Comparison of ENCODE assay signal across 21 cellular contexts in the genomic region with DNA sequence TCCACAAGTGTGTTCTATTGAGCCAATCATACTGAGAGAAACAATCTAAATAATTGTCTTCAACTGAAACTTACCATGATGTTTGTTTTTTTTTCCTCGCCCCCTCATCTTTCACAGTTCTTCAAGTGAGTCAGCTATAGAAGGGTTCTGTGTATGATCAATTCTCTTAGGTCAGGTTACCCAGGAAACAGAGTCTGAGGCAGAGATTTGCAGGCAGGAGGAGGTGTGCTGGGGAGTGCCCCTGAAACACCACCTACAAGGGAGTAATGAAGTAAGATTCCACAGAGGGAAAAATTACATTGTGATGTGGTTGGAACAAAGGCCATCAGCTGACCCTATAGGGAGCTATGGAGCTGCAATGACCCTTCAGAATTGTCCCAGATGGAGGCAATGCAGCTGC.
"Had no signal": no experiment of that assay in that cellular context is flagged by ENCODE, and none has a peak within 500 bp of the region (broad histone marks: within the 10 kb centered on the region; RNA-seq: fewer than 3 reads in every experiment).

No MANE protein-coding gene starts in this region.

- H3K27ac Mint-ChIP-seq: activated naive CD4-positive, alpha-beta T cell treated with anti-CD3 and anti-CD28 coated beads for 36 hours; activated naive CD8-positive, alpha-beta T cell treated with anti-CD3 and anti-CD28 coated beads, Interleukin-2, amount 10 ng/mL, durations not matched to agents 7 days and 5 days; nephron progenitor cell; progenitor cell of endocrine pancreas had no signal

- H3K4me3 ChIP-seq: esophagus muscularis mucosa, heart left ventricle, mucosa of descending colon, testis, vagina had no signal

- H3K9me3 Mint-ChIP-seq: nephron progenitor cell had no signal

- H3K4me3 Mint-ChIP-seq: activated naive CD4-positive, alpha-beta T cell treated with anti-CD3 and anti-CD28 coated beads for 36 hours; activated naive CD8-positive, alpha-beta T cell treated with anti-CD3 and anti-CD28 coated beads, Interleukin-2, amount 10 ng/mL, durations not matched to agents 7 days and 5 days; nephron progenitor cell had no signal

- H3K4me1 ChIP-seq: esophagus muscularis mucosa, heart left ventricle, testis, vagina had no signal

- H3K36me3 Mint-ChIP-seq: activated naive CD8-positive, alpha-beta T cell treated with anti-CD3 and anti-CD28 coated beads, Interleukin-2, amount 10 ng/mL, durations not matched to agents 7 days and 5 days had no signal

- H3K4me1 Mint-ChIP-seq: activated naive CD8-positive, alpha-beta T cell treated with anti-CD3 and anti-CD28 coated beads, Interleukin-2, amount 10 ng/mL, durations not matched to agents 7 days and 5 days; nephron progenitor cell had no signal

- H3K9me3 ChIP-seq: esophagus muscularis mucosa, mucosa of descending colon, testis, vagina had no signal

- H3K27ac ChIP-seq: esophagus muscularis mucosa, heart left ventricle, testis, vagina, WERI-Rb-1 had no signal

- H3K27me3 Mint-ChIP-seq: activated naive CD8-positive, alpha-beta T cell treated with anti-CD3 and anti-CD28 coated beads, Interleukin-2, amount 10 ng/mL, durations not matched to agents 7 days and 5 days; progenitor cell of endocrine pancreas had no signal

- DNase-seq: activated CD4-positive, alpha-beta T cell treated with anti-CD3 and anti-CD28 coated beads for 1 hour; activated CD8-positive, alpha-beta memory T cell treated with anti-CD3 and anti-CD28 coated beads, Interleukin-2, amount 50 U/mL, for 48 hours; activated naive CD4-positive, alpha-beta T cell treated with anti-CD3 and anti-CD28 coated beads for 36 hours; activated naive CD8-positive, alpha-beta T cell treated with anti-CD3 and anti-CD28 coated beads, Interleukin-2, amount 10 ng/mL, durations not matched to agents 7 days and 5 days; activated T-cell treated with anti-CD3 and anti-CD28 coated beads, Interleukin-2, amount 50 U/mL, for 48 hours; amniotic stem cell; effector CD8-positive, alpha-beta T cell; heart left ventricle; islet precursor cell; left cardiac atrium; mesenchymal stem cell; mucosa of descending colon; nephron progenitor cell; stimulated activated CD4-positive, alpha-beta T cell treated with anti-CD3 and anti-CD28 coated beads, Interleukin-2, amount 100 ng/mL, for 48 hours; stimulated activated naive CD4-positive, alpha-beta T cell; T-helper 1 cell; testis; WERI-Rb-1 had no signal

- H3K27me3 ChIP-seq: esophagus muscularis mucosa, heart left ventricle, testis, vagina had no signal

- ATAC-seq: heart left ventricle, left cardiac atrium, mucosa of descending colon had no signal

- H3K36me3 ChIP-seq: esophagus muscularis mucosa, heart left ventricle, vagina, WERI-Rb-1 had no signal
